In the genomic region with DNA sequence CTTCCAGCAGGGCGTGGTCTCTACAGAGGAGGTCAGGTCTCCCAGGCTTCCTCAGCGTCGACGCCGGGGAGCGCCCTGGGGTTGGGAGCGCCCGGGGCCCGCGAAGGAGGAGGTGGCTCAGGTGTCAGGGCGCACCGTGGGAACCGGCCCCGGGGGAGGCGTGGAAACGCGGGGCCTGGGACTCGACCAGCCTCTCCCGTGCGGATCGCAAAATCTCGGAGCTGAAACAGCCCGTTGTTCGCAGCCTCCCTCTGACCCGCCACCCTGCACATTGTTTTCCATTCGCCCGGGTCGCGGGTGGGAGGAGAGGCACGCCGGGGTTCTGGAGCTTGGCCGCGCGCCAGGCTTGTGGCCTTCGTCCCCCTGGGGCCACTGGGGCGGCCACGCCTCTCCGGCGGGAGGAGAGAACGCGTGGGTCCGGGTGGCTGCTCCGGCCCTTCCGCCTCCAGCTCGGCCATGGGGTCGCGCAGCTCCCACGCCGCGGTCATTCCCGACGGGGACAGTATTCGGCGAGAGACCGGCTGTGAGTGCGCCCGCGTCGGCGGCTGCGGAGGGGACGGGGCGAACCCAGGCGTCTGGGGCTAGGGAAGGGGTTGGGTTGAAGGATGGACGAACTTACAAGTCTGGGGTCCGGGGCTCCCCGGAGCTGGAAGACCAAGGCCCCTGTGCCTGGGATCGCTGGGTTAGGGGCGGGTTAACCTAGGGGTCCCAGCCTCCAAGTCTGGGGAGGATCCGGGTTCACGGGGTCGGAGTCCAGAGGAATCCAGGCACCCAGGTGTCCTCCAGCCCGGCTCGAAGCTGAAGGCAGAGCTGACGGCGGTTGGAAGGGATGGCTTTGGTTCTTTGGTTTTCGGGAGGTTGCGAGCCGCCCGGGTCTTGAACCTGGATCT, we compare ENCODE assay signal across 1 cellular context.
TF ChIP-seq lines count a peak whose summit lies in the region.

A gene (plus strand): TSS at position 433 of the 890 bp plus-strand sequence. CDS start 24 bp downstream, at position 457.

TF ChIP-seq in K562, 482 proteins besides CTCF, POLR2A, EP300 and RAD21 (continued from another document and continues in another):
- TF ChIP-seq, protein P1, sequence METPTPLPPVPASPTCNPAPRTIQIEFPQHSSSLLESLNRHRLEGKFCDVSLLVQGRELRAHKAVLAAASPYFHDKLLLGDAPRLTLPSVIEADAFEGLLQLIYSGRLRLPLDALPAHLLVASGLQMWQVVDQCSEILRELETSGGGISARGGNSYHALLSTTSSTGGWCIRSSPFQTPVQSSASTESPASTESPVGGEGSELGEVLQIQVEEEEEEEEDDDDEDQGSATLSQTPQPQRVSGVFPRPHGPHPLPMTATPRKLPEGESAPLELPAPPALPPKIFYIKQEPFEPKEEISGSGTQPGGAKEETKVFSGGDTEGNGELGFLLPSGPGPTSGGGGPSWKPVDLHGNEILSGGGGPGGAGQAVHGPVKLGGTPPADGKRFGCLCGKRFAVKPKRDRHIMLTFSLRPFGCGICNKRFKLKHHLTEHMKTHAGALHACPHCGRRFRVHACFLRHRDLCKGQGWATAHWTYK (CRISPR knock-in tag; IDR thresholded peaks at IDR 0.05) = no peak
- TF ChIP-seq BACH1 (tag; IDR thresholded peaks at IDR 0.05) = no peak
- no peak for TF ChIP-seq STAT5A (IDR thresholded peaks at IDR 0.05; ENCODE audit: borderline replicate concordance, low read length)
- TF ChIP-seq, protein P2, sequence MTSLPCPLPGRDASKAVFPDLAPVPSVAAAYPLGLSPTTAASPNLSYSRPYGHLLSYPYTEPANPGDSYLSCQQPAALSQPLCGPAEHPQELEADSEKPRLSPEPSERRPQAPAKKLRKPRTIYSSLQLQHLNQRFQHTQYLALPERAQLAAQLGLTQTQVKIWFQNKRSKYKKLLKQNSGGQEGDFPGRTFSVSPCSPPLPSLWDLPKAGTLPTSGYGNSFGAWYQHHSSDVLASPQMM (CRISPR knock-in tag; IDR thresholded peaks at IDR 0.05) = no peak
- peak; percentile 46; the same call in 1 of the 2 replicates for TF ChIP-seq PHF8 (IDR thresholded peaks at IDR 0.05; ENCODE audit: borderline replicate concordance, low read length)
- TF ChIP-seq SRSF3 (IDR thresholded peaks at IDR 0.05; ENCODE audit: insufficient read depth, low read length) = no peak
- TF ChIP-seq, protein P3, sequence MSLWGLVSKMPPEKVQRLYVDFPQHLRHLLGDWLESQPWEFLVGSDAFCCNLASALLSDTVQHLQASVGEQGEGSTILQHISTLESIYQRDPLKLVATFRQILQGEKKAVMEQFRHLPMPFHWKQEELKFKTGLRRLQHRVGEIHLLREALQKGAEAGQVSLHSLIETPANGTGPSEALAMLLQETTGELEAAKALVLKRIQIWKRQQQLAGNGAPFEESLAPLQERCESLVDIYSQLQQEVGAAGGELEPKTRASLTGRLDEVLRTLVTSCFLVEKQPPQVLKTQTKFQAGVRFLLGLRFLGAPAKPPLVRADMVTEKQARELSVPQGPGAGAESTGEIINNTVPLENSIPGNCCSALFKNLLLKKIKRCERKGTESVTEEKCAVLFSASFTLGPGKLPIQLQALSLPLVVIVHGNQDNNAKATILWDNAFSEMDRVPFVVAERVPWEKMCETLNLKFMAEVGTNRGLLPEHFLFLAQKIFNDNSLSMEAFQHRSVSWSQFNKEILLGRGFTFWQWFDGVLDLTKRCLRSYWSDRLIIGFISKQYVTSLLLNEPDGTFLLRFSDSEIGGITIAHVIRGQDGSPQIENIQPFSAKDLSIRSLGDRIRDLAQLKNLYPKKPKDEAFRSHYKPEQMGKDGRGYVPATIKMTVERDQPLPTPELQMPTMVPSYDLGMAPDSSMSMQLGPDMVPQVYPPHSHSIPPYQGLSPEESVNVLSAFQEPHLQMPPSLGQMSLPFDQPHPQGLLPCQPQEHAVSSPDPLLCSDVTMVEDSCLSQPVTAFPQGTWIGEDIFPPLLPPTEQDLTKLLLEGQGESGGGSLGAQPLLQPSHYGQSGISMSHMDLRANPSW (CRISPR knock-in tag; IDR thresholded peaks at IDR 0.05) = no peak
- no peak for TF ChIP-seq HNRNPUL1 (IDR thresholded peaks at IDR 0.05; ENCODE audit: low read length)
- TF ChIP-seq, protein P4, sequence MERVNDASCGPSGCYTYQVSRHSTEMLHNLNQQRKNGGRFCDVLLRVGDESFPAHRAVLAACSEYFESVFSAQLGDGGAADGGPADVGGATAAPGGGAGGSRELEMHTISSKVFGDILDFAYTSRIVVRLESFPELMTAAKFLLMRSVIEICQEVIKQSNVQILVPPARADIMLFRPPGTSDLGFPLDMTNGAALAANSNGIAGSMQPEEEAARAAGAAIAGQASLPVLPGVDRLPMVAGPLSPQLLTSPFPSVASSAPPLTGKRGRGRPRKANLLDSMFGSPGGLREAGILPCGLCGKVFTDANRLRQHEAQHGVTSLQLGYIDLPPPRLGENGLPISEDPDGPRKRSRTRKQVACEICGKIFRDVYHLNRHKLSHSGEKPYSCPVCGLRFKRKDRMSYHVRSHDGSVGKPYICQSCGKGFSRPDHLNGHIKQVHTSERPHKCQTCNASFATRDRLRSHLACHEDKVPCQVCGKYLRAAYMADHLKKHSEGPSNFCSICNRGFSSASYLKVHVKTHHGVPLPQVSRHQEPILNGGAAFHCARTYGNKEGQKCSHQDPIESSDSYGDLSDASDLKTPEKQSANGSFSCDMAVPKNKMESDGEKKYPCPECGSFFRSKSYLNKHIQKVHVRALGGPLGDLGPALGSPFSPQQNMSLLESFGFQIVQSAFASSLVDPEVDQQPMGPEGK (CRISPR knock-in tag; IDR thresholded peaks at IDR 0.05; ENCODE audit: borderline replicate concordance) = no peak
- no peak for TF ChIP-seq RFX1 (IDR thresholded peaks at IDR 0.05)
- no peak for TF ChIP-seq POLR2B (IDR thresholded peaks at IDR 0.05; ENCODE audit: low read depth, partially characterized antibody)
- no peak for TF ChIP-seq ZNF324 (CRISPR knock-in tag; IDR thresholded peaks at IDR 0.05)
- TF ChIP-seq RBM34 (IDR thresholded peaks at IDR 0.05; ENCODE audit: borderline replicate concordance, insufficient read depth, low read length) = no peak
- no peak for TF ChIP-seq ARID2 (IDR thresholded peaks at IDR 0.05)
- no peak for TF ChIP-seq NR2C2 (CRISPR knock-in tag; IDR thresholded peaks at IDR 0.05)
- peak; percentile 30; the same call in 1 of the 2 replicates for TF ChIP-seq NR2C2 (tag; IDR thresholded peaks at IDR 0.05)
- no peak for TF ChIP-seq ELF2 (CRISPR knock-in tag; IDR thresholded peaks at IDR 0.05)
- TF ChIP-seq, protein P5, sequence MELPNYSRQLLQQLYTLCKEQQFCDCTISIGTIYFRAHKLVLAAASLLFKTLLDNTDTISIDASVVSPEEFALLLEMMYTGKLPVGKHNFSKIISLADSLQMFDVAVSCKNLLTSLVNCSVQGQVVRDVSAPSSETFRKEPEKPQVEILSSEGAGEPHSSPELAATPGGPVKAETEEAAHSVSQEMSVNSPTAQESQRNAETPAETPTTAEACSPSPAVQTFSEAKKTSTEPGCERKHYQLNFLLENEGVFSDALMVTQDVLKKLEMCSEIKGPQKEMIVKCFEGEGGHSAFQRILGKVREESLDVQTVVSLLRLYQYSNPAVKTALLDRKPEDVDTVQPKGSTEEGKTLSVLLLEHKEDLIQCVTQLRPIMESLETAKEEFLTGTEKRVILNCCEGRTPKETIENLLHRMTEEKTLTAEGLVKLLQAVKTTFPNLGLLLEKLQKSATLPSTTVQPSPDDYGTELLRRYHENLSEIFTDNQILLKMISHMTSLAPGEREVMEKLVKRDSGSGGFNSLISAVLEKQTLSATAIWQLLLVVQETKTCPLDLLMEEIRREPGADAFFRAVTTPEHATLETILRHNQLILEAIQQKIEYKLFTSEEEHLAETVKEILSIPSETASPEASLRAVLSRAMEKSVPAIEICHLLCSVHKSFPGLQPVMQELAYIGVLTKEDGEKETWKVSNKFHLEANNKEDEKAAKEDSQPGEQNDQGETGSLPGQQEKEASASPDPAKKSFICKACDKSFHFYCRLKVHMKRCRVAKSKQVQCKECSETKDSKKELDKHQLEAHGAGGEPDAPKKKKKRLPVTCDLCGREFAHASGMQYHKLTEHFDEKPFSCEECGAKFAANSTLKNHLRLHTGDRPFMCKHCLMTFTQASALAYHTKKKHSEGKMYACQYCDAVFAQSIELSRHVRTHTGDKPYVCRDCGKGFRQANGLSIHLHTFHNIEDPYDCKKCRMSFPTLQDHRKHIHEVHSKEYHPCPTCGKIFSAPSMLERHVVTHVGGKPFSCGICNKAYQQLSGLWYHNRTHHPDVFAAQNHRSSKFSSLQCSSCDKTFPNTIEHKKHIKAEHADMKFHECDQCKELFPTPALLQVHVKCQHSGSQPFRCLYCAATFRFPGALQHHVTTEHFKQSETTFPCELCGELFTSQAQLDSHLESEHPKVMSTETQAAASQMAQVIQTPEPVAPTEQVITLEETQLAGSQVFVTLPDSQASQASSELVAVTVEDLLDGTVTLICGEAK (IDR thresholded peaks at IDR 0.05) = peak; percentile 65
- TF ChIP-seq, protein P5 (CRISPR knock-in tag; IDR thresholded peaks at IDR 0.05) = no peak
- 0 out of 2 replicates have a peak, but pooled peaks have one; percentile 29 for TF ChIP-seq ARID1B (IDR thresholded peaks at IDR 0.05)
- TF ChIP-seq, protein P6, sequence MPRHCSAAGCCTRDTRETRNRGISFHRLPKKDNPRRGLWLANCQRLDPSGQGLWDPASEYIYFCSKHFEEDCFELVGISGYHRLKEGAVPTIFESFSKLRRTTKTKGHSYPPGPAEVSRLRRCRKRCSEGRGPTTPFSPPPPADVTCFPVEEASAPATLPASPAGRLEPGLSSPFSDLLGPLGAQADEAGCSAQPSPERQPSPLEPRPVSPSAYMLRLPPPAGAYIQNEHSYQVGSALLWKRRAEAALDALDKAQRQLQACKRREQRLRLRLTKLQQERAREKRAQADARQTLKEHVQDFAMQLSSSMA (CRISPR knock-in tag; IDR thresholded peaks at IDR 0.05) = no peak
- no peak for TF ChIP-seq ZNF431 (CRISPR knock-in tag; IDR thresholded peaks at IDR 0.05)
- TF ChIP-seq, protein P7, sequence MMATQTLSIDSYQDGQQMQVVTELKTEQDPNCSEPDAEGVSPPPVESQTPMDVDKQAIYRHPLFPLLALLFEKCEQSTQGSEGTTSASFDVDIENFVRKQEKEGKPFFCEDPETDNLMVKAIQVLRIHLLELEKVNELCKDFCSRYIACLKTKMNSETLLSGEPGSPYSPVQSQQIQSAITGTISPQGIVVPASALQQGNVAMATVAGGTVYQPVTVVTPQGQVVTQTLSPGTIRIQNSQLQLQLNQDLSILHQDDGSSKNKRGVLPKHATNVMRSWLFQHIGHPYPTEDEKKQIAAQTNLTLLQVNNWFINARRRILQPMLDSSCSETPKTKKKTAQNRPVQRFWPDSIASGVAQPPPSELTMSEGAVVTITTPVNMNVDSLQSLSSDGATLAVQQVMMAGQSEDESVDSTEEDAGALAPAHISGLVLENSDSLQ (IDR thresholded peaks at IDR 0.05) = no peak
- no peak for TF ChIP-seq DDX20 (tag; IDR thresholded peaks at IDR 0.05; ENCODE audit: low read depth)
- no peak for TF ChIP-seq PYGO2 (tag; IDR thresholded peaks at IDR 0.05)
- no peak for TF ChIP-seq MBD2 (IDR thresholded peaks at IDR 0.05; ENCODE audit: borderline replicate concordance, low read depth)
- no peak for TF ChIP-seq SNIP1 (IDR thresholded peaks at IDR 0.05; ENCODE audit: low read depth)
- no peak for TF ChIP-seq MCM5 (IDR thresholded peaks at IDR 0.05; ENCODE audit: low read depth)
- TF ChIP-seq PRPF4 (IDR thresholded peaks at IDR 0.05; ENCODE audit: insufficient read depth, low read depth, low read length, poor library complexity, severe bottlenecking) = no peak
- TF ChIP-seq CBX3 (IDR thresholded peaks at IDR 0.05; ENCODE audit: borderline replicate concordance in 1 of 2, low read length in 2 of 2) = no peak
- TF ChIP-seq, protein P8, sequence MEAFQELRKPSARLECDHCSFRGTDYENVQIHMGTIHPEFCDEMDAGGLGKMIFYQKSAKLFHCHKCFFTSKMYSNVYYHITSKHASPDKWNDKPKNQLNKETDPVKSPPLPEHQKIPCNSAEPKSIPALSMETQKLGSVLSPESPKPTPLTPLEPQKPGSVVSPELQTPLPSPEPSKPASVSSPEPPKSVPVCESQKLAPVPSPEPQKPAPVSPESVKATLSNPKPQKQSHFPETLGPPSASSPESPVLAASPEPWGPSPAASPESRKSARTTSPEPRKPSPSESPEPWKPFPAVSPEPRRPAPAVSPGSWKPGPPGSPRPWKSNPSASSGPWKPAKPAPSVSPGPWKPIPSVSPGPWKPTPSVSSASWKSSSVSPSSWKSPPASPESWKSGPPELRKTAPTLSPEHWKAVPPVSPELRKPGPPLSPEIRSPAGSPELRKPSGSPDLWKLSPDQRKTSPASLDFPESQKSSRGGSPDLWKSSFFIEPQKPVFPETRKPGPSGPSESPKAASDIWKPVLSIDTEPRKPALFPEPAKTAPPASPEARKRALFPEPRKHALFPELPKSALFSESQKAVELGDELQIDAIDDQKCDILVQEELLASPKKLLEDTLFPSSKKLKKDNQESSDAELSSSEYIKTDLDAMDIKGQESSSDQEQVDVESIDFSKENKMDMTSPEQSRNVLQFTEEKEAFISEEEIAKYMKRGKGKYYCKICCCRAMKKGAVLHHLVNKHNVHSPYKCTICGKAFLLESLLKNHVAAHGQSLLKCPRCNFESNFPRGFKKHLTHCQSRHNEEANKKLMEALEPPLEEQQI (IDR thresholded peaks at IDR 0.05) = no peak
